In the genomic region with DNA sequence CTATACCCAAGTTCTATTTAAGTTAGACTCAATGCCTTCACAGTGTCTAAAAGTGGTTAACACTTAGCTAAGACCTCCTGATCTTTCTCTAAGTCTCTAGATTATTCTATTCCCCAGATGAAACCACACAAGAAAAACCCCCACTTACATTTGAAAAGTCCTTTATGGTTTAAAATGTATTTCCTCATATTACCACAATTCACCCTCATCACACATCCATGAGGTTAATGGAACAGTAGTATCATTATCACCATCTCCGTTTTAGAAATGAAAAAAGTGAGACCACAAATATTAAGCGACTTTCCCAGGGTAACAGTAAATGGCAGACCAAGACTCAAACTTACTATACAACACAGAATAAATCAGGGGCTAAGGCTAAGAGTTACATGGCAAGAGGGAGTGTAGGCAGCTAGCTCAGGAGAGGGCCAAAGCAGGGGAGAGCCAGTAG, we compare ENCODE assay signal across 19 cellular contexts. TPM values are rescaled to one million over a fixed set of nuclear protein-coding genes. Genes with fewer than 3 reads are reported as not detected.
DNase-seq lines count a peak whose midpoint lies in the region; ATAC-seq and TF ChIP-seq lines count a peak whose summit lies in the region.
"Had no signal": no experiment of that assay in that cellular context is flagged by ENCODE, and none has a peak within 500 bp of the region (broad histone marks: within the 10 kb centered on the region; RNA-seq: fewer than 3 reads in every experiment).

No MANE protein-coding gene starts in this region.

- H3K4me3 ChIP-seq in BE2C (ENCODE audit: low read depth, low read length) = no peak overlapping the region
- H3K4me3 ChIP-seq: colonic mucosa, gastrocnemius medialis, left ventricle myocardium inferior, SK-N-MC had no signal

- POLR2A ChIA-PET in activated CD4-positive, alpha-beta T cell treated with anti-CD3 and anti-CD28 coated beads for 36 hours (lab: Charles Lee) = no interaction called here
- POLR2A ChIA-PET in activated CD8-positive, alpha-beta T cell treated with anti-CD3 and anti-CD28 coated beads, Interleukin-2, amount 10 ng/mL, durations not matched to agents 7 days and 5 days (lab: Charles Lee) = interaction anchor here (0.6 to 1.2 kb wide), 2 partner anchors 17 to 25 kb away, joined by 3 to 6 read pairs; no protein-coding TSS in a partner anchor
- POLR2A ChIA-PET in naive thymus-derived CD8-positive, alpha-beta T cell (lab: Charles Lee) = no interaction called here

- H3K27me3 ChIP-seq in BE2C = no peaks in the 10 kb centered on the region
- H3K27me3 ChIP-seq: colonic mucosa, gastrocnemius medialis had no signal

- TF ChIP-seq CTCF in BE2C (IDR thresholded peaks at IDR 0.05; ENCODE audit: low read depth, low read length) = no peak

- H3K9me3 ChIP-seq in BE2C = no peaks in the 10 kb centered on the region
- H3K9me3 ChIP-seq: colonic mucosa, gastrocnemius medialis, left ventricle myocardium inferior had no signal

- peaks cover 44% of the 10 kb centered on the region for H3K36me3 Mint-ChIP-seq in activated CD4-positive, alpha-beta T cell treated with anti-CD3 and anti-CD28 coated beads for 36 hours (ENCODE audit: low read depth)
- peaks cover 59% of the 10 kb centered on the region for H3K36me3 Mint-ChIP-seq in activated CD8-positive, alpha-beta T cell treated with anti-CD3 and anti-CD28 coated beads, Interleukin-2, amount 10 ng/mL, durations not matched to agents 7 days and 5 days (ENCODE audit: low read depth)
- peaks cover 21 to 87% (median 37%) of the 10 kb centered on the region in 3 donors for H3K36me3 Mint-ChIP-seq in naive thymus-derived CD8-positive, alpha-beta T cell

- peak overlapping the region; percentile 16 for H3K27ac Mint-ChIP-seq in activated CD4-positive, alpha-beta T cell treated with anti-CD3 and anti-CD28 coated beads for 36 hours
- H3K27ac Mint-ChIP-seq in activated CD8-positive, alpha-beta T cell treated with anti-CD3 and anti-CD28 coated beads, Interleukin-2, amount 10 ng/mL, durations not matched to agents 7 days and 5 days = peak overlapping the region; percentile 51
- H3K27ac Mint-ChIP-seq in naive thymus-derived CD8-positive, alpha-beta T cell = peak overlapping the region in 7 of 10 donors; percentile 1 to 61 (median 5)

- CTCF ChIA-PET in activated CD4-positive, alpha-beta T cell treated with anti-CD3 and anti-CD28 coated beads for 36 hours (lab: Charles Lee) = interaction anchor here (0.6 to 1.9 kb wide), 5 partner anchors 24 to 273 kb away, joined by 3 to 8 read pairs (median 3); no protein-coding TSS in a partner anchor
- CTCF ChIA-PET in activated CD8-positive, alpha-beta T cell treated with anti-CD3 and anti-CD28 coated beads, Interleukin-2, amount 10 ng/mL, durations not matched to agents 7 days and 5 days (lab: Charles Lee) = interaction anchor here (0.6 to 2.0 kb wide), 4 partner anchors 25 to 273 kb away, joined by 3 to 8 read pairs (median 3); no protein-coding TSS in a partner anchor

- H3K4me1 Mint-ChIP-seq in activated CD4-positive, alpha-beta T cell treated with anti-CD3 and anti-CD28 coated beads for 36 hours = peaks cover 37% of the 10 kb centered on the region
- H3K4me1 Mint-ChIP-seq in activated CD8-positive, alpha-beta T cell treated with anti-CD3 and anti-CD28 coated beads, Interleukin-2, amount 10 ng/mL, durations not matched to agents 7 days and 5 days (ENCODE audit: low read depth) = peaks cover 19% of the 10 kb centered on the region
- peaks cover 14 to 19% (median 16%) of the 10 kb centered on the region in 4 donors for H3K4me1 Mint-ChIP-seq in naive thymus-derived CD8-positive, alpha-beta T cell

- no peak for DNase-seq in activated CD4-positive, alpha-beta T cell treated with anti-CD3 and anti-CD28 coated beads for 36 hours
- DNase-seq in activated CD4-positive, alpha-beta T cell treated with anti-CD3 and anti-CD28 coated beads for 1 hour = no peak
- no peak for DNase-seq in activated CD8-positive, alpha-beta T cell treated with anti-CD3 and anti-CD28 coated beads, Interleukin-2, amount 10 ng/mL, durations not matched to agents 7 days and 5 days
- peak in 2 of 10 donors; percentile 17 to 51 for DNase-seq in naive thymus-derived CD8-positive, alpha-beta T cell
- DNase-seq in BE2C = no peak
- no peak for DNase-seq in NCI-H187 (lab: John Stamatoyannopoulos, UW)
- DNase-seq in NCI-H1436 (lab: John Stamatoyannopoulos, UW) = no peak
- DNase-seq: activated CD4-positive, alpha-beta T cell treated with anti-CD3 and anti-CD28 coated beads, Interleukin-2, amount 50 U/mL, for 4 hours; activated effector memory CD4-positive, alpha-beta T cell treated with anti-CD3 and anti-CD28 coated beads, Interleukin-2, amount 50 U/mL, for 16 hours; C1 segment of cervical spinal cord; colonic mucosa; gastrocnemius medialis; GOT3; left ventricle myocardium inferior; NCI-H1048 had no signal

- peak; percentile 74 for ATAC-seq in activated CD4-positive, alpha-beta T cell treated with anti-CD3 and anti-CD28 coated beads for 36 hours
- ATAC-seq in GM18520 (IDR thresholded peaks at IDR 0.05; ENCODE audit: unreplicated experiment) = peak; percentile 71
- ATAC-seq in activated CD8-positive, alpha-beta T cell treated with anti-CD3 and anti-CD28 coated beads, Interleukin-2, amount 10 ng/mL, durations not matched to agents 7 days and 5 days = peak; percentile 71
- ATAC-seq in naive thymus-derived CD8-positive, alpha-beta T cell = peak in 1 of 2 donors; percentile 53
- ATAC-seq: gastrocnemius medialis, Panc1, sciatic nerve had no signal

- intact Hi-C loops in activated CD4-positive, alpha-beta T cell treated with anti-CD3 and anti-CD28 coated beads for 36 hours (cut with DNase I, micrococcal nuclease) = loop anchor here in 1 of 2 experiments (5.0 to 10.0 kb wide), 2 partner anchors 34 to 136 kb away; partner anchors contain the start of gene PSTPIP2

- peaks cover 2% of the 10 kb centered on the region; the same call in 1 of the 2 replicates for H3K36me3 ChIP-seq in BE2C

- H3K4me3 Mint-ChIP-seq in activated CD4-positive, alpha-beta T cell treated with anti-CD3 and anti-CD28 coated beads for 36 hours = no peak overlapping the region
- H3K4me3 Mint-ChIP-seq in activated CD8-positive, alpha-beta T cell treated with anti-CD3 and anti-CD28 coated beads, Interleukin-2, amount 10 ng/mL, durations not matched to agents 7 days and 5 days = no peak overlapping the region
- H3K4me3 Mint-ChIP-seq in naive thymus-derived CD8-positive, alpha-beta T cell = peak overlapping the region in 2 of 10 donors; percentile 2 to 43

- H3K27me3 Mint-ChIP-seq in activated CD4-positive, alpha-beta T cell treated with anti-CD3 and anti-CD28 coated beads for 36 hours = no peaks in the 10 kb centered on the region
- no peaks in the 10 kb centered on the region for H3K27me3 Mint-ChIP-seq in activated CD8-positive, alpha-beta T cell treated with anti-CD3 and anti-CD28 coated beads, Interleukin-2, amount 10 ng/mL, durations not matched to agents 7 days and 5 days (ENCODE audit: low read depth)
- no peaks in the 10 kb centered on the region for H3K27me3 Mint-ChIP-seq in naive thymus-derived CD8-positive, alpha-beta T cell

- no peaks in the 10 kb centered on the region for H3K4me1 ChIP-seq in BE2C
- H3K4me1 ChIP-seq: colonic mucosa, gastrocnemius medialis had no signal

- H3K9me3 Mint-ChIP-seq in activated CD4-positive, alpha-beta T cell treated with anti-CD3 and anti-CD28 coated beads for 36 hours (ENCODE audit: low read depth) = no peaks in the 10 kb centered on the region
- no peaks in the 10 kb centered on the region for H3K9me3 Mint-ChIP-seq in activated CD8-positive, alpha-beta T cell treated with anti-CD3 and anti-CD28 coated beads, Interleukin-2, amount 10 ng/mL, durations not matched to agents 7 days and 5 days (ENCODE audit: insufficient read depth)
- H3K9me3 Mint-ChIP-seq in naive thymus-derived CD8-positive, alpha-beta T cell = no peaks in the 10 kb centered on the region

RNA-seq across cellular contexts. Expression of gene EPG5, which starts 28.6 kb away (rescaled TPM):
- total RNA-seq in activated CD4-positive, alpha-beta T cell treated with anti-CD3 and anti-CD28 coated beads for 36 hours = 10 to 100 TPM; 13.6 to 14.5 TPM
- 10 to 100 TPM; 23.1 to 23.9 TPM for total RNA-seq in activated CD8-positive, alpha-beta T cell treated with anti-CD3 and anti-CD28 coated beads, Interleukin-2, amount 10 ng/mL, durations not matched to agents 7 days and 5 days
- total RNA-seq in naive thymus-derived CD8-positive, alpha-beta T cell = 10 to 100 TPM; 49.0 to 53.5 TPM
- 1 to 10 TPM; 2.8 to 4.7 (median 3.8) TPM for polyA plus RNA-seq in naive thymus-derived CD8-positive, alpha-beta T cell
- 2.8 TPM for polyA plus RNA-seq in BE2C (2012; ENCODE audit: insufficient read depth, insufficient read length, low read depth)
